ENCODE assay signal across 8 cellular contexts in genomic region chr1:182604128-182604834, GRCh38. TPM values are rescaled to one million over a fixed set of nuclear protein-coding genes. Genes with fewer than 3 reads are reported as not detected.
A peak's percentile ranks its signal among the peaks of the same experiment; 100 is the strongest.
DNase-seq lines count a peak whose midpoint lies in the region; ATAC-seq and TF ChIP-seq lines count a peak whose summit lies in the region.

Gene RGS16, minus strand, starts transcription at chr1:182604389. Its CDS starts 130 bp downstream, at chr1:182604259.

- H3K4me1 Mint-ChIP-seq in activated CD4-positive, alpha-beta T cell treated with anti-CD3 and anti-CD28 coated beads for 36 hours, result peaks cover 41% of the 10 kb centered on the region
- peaks cover 17% of the 10 kb centered on the region for H3K4me1 Mint-ChIP-seq in chondrocyte (ENCODE audit: low read depth)

- no peaks in the 10 kb centered on the region for H3K9me3 Mint-ChIP-seq in activated CD4-positive, alpha-beta T cell treated with anti-CD3 and anti-CD28 coated beads for 36 hours (ENCODE audit: low read depth)
- no peaks in the 10 kb centered on the region for H3K9me3 Mint-ChIP-seq in chondrocyte (ENCODE audit: low read depth)

- H3K36me3 Mint-ChIP-seq in activated CD4-positive, alpha-beta T cell treated with anti-CD3 and anti-CD28 coated beads for 36 hours (ENCODE audit: low read depth), result peaks cover 6% of the 10 kb centered on the region
- peaks cover 5% of the 10 kb centered on the region for H3K36me3 Mint-ChIP-seq in chondrocyte (ENCODE audit: low read depth)

- intact Hi-C loops in activated CD4-positive, alpha-beta T cell treated with anti-CD3 and anti-CD28 coated beads for 36 hours (cut with DNase I, micrococcal nuclease), result loop anchor here (1.0 to 10.0 kb wide), 8 partner anchors 11 to 1031 kb away; partner anchors contain the start of genes DHX9 (in 2 of the 2), ARPC5 (in 1 of the 2), NPL (in 1 of the 2) and SMG7 (in 1 of the 2)

- CTCF ChIA-PET in activated CD4-positive, alpha-beta T cell treated with anti-CD3 and anti-CD28 coated beads for 36 hours (lab: Charles Lee), result interaction anchor here (0.9 to 23.5 kb wide), 5 partner anchors 9 to 182 kb away, joined by 3 to 772 read pairs (median 31); partner anchors contain the start of gene NPL

- peak within 1 kb of the TSS; percentile 70 for H3K27ac Mint-ChIP-seq in activated CD4-positive, alpha-beta T cell treated with anti-CD3 and anti-CD28 coated beads for 36 hours
- H3K27ac Mint-ChIP-seq in chondrocyte (ENCODE audit: unreplicated experiment), result peak within 1 kb of the TSS; percentile 79

- peak; percentile 99 for TF ChIP-seq POLR2A in GM19099 (IDR thresholded peaks at IDR 0.05; ENCODE audit: extremely low read depth, insufficient read length, low read depth)

- POLR2A ChIA-PET in activated CD4-positive, alpha-beta T cell treated with anti-CD3 and anti-CD28 coated beads for 36 hours (lab: Charles Lee), result interaction anchor here (0.7 to 3.6 kb wide), 2 partner anchors 11 to 14 kb away, joined by 3 to 23 read pairs; no protein-coding TSS in a partner anchor

- H3K4me3 Mint-ChIP-seq in activated CD4-positive, alpha-beta T cell treated with anti-CD3 and anti-CD28 coated beads for 36 hours, result no peak within 1 kb of the TSS
- no peak within 1 kb of the TSS for H3K4me3 Mint-ChIP-seq in chondrocyte (ENCODE audit: unreplicated experiment)

- ATAC-seq in HG03378 (IDR thresholded peaks at IDR 0.05; ENCODE audit: unreplicated experiment), result peak; percentile 44
- ATAC-seq in activated CD4-positive, alpha-beta T cell treated with anti-CD3 and anti-CD28 coated beads for 36 hours, result peak; percentile 88

- DNase-seq in Ammon's horn (ENCODE audit: low spot score), result peak; percentile 93
- DNase-seq in NCI-H460 (ENCODE audit: extremely low read depth, low read depth), result peak; percentile 95
- peak; percentile 97 for DNase-seq in activated CD4-positive, alpha-beta T cell treated with anti-CD3 and anti-CD28 coated beads for 36 hours
- DNase-seq in chondrocyte (ENCODE audit: low spot score), result peak; percentile 96
- peak; percentile 81 for DNase-seq in kidney tubule cell (ENCODE audit: low spot score)
- peak; percentile 91 to 94 for DNase-seq in stimulated activated CD4-positive, alpha-beta T cell treated with anti-CD3 and anti-CD28 coated beads, Interleukin-1b, Interleukin-23, amount 100 ng/mL, for 4 hours (ENCODE audit: low read depth in 2 of 2)

- H3K27me3 Mint-ChIP-seq in activated CD4-positive, alpha-beta T cell treated with anti-CD3 and anti-CD28 coated beads for 36 hours, result peaks cover 4% of the 10 kb centered on the region
- no peaks in the 10 kb centered on the region for H3K27me3 Mint-ChIP-seq in chondrocyte (ENCODE audit: low read depth)

- no peak for TF ChIP-seq CTCF in chondrocyte (IDR thresholded peaks at IDR 0.05)

RNA-seq across cellular contexts. Expression of gene RGS16, which starts in this region (rescaled TPM):
- total RNA-seq in NCI-H460 (2014; rRNA removed; shearing (Covaris generic)), result 25.1 and 27.4 TPM in 2 replicates
- 31.2 and 37.1 TPM in 2 replicates for polyA plus RNA-seq in NCI-H460 (2014; cell fraction: nucleus; rRNA removed)
- total RNA-seq in activated CD4-positive, alpha-beta T cell treated with anti-CD3 and anti-CD28 coated beads for 36 hours, result 10 to 100 TPM; 27.2 to 30.6 TPM
- 0.56 to 7.7 TPM (median 7.0 TPM) in 3 replicates for total RNA-seq in chondrocyte

Comparison
In these comparisons a context has a peak if more than half of its experiments do, and no peak if none do; other contexts are left out.
1. Peak in every context shown above with its lines: DNase-seq and ATAC-seq.